5 cellular contexts compared by ENCODE assay signal in genomic region chr6:58047389-58047788, GRCh38.
DNase-seq lines count a peak whose midpoint lies in the region; ATAC-seq, FAIRE-seq and TF ChIP-seq lines count a peak whose summit lies in the region.
"Not testable (repeated sequence)": the region's sequence is repeated elsewhere in the genome, so short reads cannot be mapped to it uniquely, and the experiment has no call there.

No MANE protein-coding gene starts in this region.

- not testable (repeated sequence) for DNase-seq in heart right ventricle; left ventricle myocardium superior; sciatic nerve (ENCODE audit: low spot score)
- DNase-seq in pons (ENCODE audit: low spot score) = peak; percentile 17

- not testable (repeated sequence) for H3K36me3 ChIP-seq in heart right ventricle

- not testable (repeated sequence) for H3K4me3 ChIP-seq in heart right ventricle

- H3K27ac ChIP-seq in heart right ventricle = not testable (repeated sequence)

- not testable (repeated sequence) for H3K27me3 ChIP-seq in heart right ventricle

- not testable (repeated sequence) for TF ChIP-seq CTCF in heart right ventricle (IDR thresholded peaks at IDR 0.05)

- 30 to 57% methylated on average over 3 of the region's 3 CpGs for WGBS in heart right ventricle, 2 donors

- not testable (repeated sequence) for H3K9me3 ChIP-seq in heart right ventricle

- intact Hi-C loops in heart right ventricle (cut with DNase I); left ventricle myocardium superior (cut with micrococcal nuclease); sciatic nerve (cut with DNase I): not testable (repeated sequence)

- not testable (repeated sequence) for H3K4me1 ChIP-seq in heart right ventricle

- peak; percentile 73 for FAIRE-seq in islet of Langerhans (lab: Jason Lieb, UNC)

- ATAC-seq in heart right ventricle (peak in 5 of 8 donors; percentile 38 to 71 (median 47)), left ventricle myocardium superior (peak; percentile 17), sciatic nerve (peak; percentile 79)

Comparison
In these comparisons a context has a peak if more than half of its experiments do, and no peak if none do; other contexts are left out.
1. ATAC-seq: peak in every context shown above with its lines; median percentile 79 in sciatic nerve; 47 in heart right ventricle; 17 in left ventricle myocardium superior.